1 cellular context compared by ENCODE assay signal in the genomic region with DNA sequence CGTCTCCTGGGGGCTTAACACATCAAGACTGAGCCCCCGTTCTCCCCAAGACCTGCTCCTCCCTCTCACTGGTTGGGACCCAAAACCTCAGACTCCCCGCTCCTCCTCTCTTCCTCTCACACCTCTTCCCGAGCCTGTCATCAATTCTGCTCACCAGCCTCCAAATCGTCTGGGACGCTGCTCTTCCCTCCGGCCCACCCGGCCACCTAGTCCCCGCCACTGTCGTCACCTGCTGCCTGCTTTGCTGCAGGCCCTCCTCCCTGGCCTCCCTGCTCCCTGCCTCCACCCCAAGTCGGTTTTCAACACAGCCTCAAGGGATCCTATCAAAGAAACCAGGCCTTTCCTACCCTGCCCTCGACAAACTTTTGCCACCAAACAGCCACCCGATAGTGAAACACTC.
TF ChIP-seq lines count a peak whose summit lies in the region.

No MANE protein-coding gene starts in this region.

TF ChIP-seq in HCT116, 20 proteins besides CTCF, POLR2A, EP300 and RAD21:
- TF ChIP-seq EGR1 (IDR thresholded peaks at IDR 0.05; ENCODE audit: low read depth) = no peak
- TF ChIP-seq, protein P1, sequence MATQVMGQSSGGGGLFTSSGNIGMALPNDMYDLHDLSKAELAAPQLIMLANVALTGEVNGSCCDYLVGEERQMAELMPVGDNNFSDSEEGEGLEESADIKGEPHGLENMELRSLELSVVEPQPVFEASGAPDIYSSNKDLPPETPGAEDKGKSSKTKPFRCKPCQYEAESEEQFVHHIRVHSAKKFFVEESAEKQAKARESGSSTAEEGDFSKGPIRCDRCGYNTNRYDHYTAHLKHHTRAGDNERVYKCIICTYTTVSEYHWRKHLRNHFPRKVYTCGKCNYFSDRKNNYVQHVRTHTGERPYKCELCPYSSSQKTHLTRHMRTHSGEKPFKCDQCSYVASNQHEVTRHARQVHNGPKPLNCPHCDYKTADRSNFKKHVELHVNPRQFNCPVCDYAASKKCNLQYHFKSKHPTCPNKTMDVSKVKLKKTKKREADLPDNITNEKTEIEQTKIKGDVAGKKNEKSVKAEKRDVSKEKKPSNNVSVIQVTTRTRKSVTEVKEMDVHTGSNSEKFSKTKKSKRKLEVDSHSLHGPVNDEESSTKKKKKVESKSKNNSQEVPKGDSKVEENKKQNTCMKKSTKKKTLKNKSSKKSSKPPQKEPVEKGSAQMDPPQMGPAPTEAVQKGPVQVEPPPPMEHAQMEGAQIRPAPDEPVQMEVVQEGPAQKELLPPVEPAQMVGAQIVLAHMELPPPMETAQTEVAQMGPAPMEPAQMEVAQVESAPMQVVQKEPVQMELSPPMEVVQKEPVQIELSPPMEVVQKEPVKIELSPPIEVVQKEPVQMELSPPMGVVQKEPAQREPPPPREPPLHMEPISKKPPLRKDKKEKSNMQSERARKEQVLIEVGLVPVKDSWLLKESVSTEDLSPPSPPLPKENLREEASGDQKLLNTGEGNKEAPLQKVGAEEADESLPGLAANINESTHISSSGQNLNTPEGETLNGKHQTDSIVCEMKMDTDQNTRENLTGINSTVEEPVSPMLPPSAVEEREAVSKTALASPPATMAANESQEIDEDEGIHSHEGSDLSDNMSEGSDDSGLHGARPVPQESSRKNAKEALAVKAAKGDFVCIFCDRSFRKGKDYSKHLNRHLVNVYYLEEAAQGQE (IDR thresholded peaks at IDR 0.05; ENCODE audit: low read depth) = no peak
- TF ChIP-seq CEBPB (IDR thresholded peaks at IDR 0.05; ENCODE audit: low read depth) = no peak
- no peak for TF ChIP-seq SIN3A (IDR thresholded peaks at IDR 0.05; ENCODE audit: low read depth)
- TF ChIP-seq CBX3 (IDR thresholded peaks at IDR 0.05; ENCODE audit: low read depth) = no peak
- TF ChIP-seq EZH2 (IDR thresholded peaks at IDR 0.05) = no peak
- TF ChIP-seq, protein P2, sequence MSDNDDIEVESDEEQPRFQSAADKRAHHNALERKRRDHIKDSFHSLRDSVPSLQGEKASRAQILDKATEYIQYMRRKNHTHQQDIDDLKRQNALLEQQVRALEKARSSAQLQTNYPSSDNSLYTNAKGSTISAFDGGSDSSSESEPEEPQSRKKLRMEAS (IDR thresholded peaks at IDR 0.05) = no peak
- no peak for TF ChIP-seq ZFX (IDR thresholded peaks at IDR 0.05)
- no peak for TF ChIP-seq SRF (IDR thresholded peaks at IDR 0.05; ENCODE audit: low read depth)
- TF ChIP-seq, protein P3, sequence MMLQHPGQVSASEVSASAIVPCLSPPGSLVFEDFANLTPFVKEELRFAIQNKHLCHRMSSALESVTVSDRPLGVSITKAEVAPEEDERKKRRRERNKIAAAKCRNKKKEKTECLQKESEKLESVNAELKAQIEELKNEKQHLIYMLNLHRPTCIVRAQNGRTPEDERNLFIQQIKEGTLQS (IDR thresholded peaks at IDR 0.05) = no peak
- TF ChIP-seq TCF7L2 (IDR thresholded peaks at IDR 0.05; ENCODE audit: borderline replicate concordance, extremely low read depth, insufficient read depth, insufficient read length) = no peak
- TF ChIP-seq JUND (IDR thresholded peaks at IDR 0.05) = no peak
- TF ChIP-seq YY1 (IDR thresholded peaks at IDR 0.05; ENCODE audit: extremely low read depth, insufficient replicate concordance, low read depth, low read length) = no peak
